Comparison of ENCODE assay signal across 8 cellular contexts in genomic region chr21:43659136-43660000, GRCh38. TPM values are rescaled to one million over a fixed set of nuclear protein-coding genes. Genes with fewer than 3 reads are reported as not detected.
DNase-seq lines count a peak whose midpoint lies in the region; ATAC-seq and TF ChIP-seq lines count a peak whose summit lies in the region.

HSF2BP (minus strand) TSS chr21:43659488; CDS start chr21:43658096, 1,392 bp downstream.
A gene with protein sequence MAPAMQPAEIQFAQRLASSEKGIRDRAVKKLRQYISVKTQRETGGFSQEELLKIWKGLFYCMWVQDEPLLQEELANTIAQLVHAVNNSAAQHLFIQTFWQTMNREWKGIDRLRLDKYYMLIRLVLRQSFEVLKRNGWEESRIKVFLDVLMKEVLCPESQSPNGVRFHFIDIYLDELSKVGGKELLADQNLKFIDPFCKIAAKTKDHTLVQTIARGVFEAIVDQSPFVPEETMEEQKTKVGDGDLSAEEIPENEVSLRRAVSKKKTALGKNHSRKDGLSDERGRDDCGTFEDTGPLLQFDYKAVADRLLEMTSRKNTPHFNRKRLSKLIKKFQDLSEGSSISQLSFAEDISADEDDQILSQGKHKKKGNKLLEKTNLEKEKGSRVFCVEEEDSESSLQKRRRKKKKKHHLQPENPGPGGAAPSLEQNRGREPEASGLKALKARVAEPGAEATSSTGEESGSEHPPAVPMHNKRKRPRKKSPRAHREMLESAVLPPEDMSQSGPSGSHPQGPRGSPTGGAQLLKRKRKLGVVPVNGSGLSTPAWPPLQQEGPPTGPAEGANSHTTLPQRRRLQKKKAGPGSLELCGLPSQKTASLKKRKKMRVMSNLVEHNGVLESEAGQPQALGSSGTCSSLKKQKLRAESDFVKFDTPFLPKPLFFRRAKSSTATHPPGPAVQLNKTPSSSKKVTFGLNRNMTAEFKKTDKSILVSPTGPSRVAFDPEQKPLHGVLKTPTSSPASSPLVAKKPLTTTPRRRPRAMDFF (plus strand): TSS chr21:43659560. CDS start chr21:43659665, 105 bp downstream.

- no peaks in the 10 kb centered on the region for H3K27me3 ChIP-seq in liver (ENCODE audit: control insufficient read depth in 4 of 4, insufficient read depth in 4 of 4, low read length in 3 of 4)

- ATAC-seq in GM19025 (IDR thresholded peaks at IDR 0.05; ENCODE audit: low read depth, unreplicated experiment) = peak; percentile 77
- ATAC-seq in HG03378 (IDR thresholded peaks at IDR 0.05; ENCODE audit: unreplicated experiment) = peak; percentile 46

- peak within 1 kb of the TSS; percentile 79 to 96 for H3K9ac ChIP-seq in liver (ENCODE audit: low read depth in 1 of 2, low read length in 2 of 2)

- H3K4me1 Mint-ChIP-seq in activated CD4-positive, alpha-beta T cell treated with anti-CD3 and anti-CD28 coated beads, Interleukin-2, amount 10 ng/mL, durations not matched to agents 7 days and 5 days = peaks cover 50% of the 10 kb centered on the region

- H3K9me3 Mint-ChIP-seq in activated CD4-positive, alpha-beta T cell treated with anti-CD3 and anti-CD28 coated beads, Interleukin-2, amount 10 ng/mL, durations not matched to agents 7 days and 5 days = no peaks in the 10 kb centered on the region

- peaks cover 0 to 4% (median 0%) of the 10 kb centered on the region in 4 donors for H3K36me3 ChIP-seq in liver (ENCODE audit: control insufficient read depth in 4 of 4, insufficient read depth in 3 of 4, low read depth in 1 of 4, low read length in 3 of 4)

- H3K27ac Mint-ChIP-seq in activated CD4-positive, alpha-beta T cell treated with anti-CD3 and anti-CD28 coated beads, Interleukin-2, amount 10 ng/mL, durations not matched to agents 7 days and 5 days = peak within 1 kb of the TSS; percentile 97

- peak in 1 of 2 donors; percentile 12 for TF ChIP-seq RAD21 in liver (IDR thresholded peaks at IDR 0.05)

- POLR2A ChIA-PET in activated CD4-positive, alpha-beta T cell treated with anti-CD3 and anti-CD28 coated beads, Interleukin-2, amount 10 ng/mL, durations not matched to agents 7 days and 5 days (lab: Charles Lee) = interaction anchor here (0.8 kb wide), 1 partner anchor 41 kb away, joined by 3 read pairs; no protein-coding TSS in a partner anchor

- H3K4me3 ChIP-seq in AG10803 (ENCODE audit: low read length) (peak within 1 kb of the TSS; percentile 82), liver (ENCODE audit: low read depth in 1 of 3, low read length in 3 of 3) (peak within 1 kb of the TSS; percentile 95 to 99 (median 95))

- no peaks in the 10 kb centered on the region for H3K9me3 ChIP-seq in liver (ENCODE audit: control insufficient read depth in 4 of 4, low read length in 3 of 4)

- TF ChIP-seq CTCF in AG10803 (conservative IDR thresholded peaks at IDR 0.05; ENCODE audit: low read length) (no peak), liver (IDR thresholded peaks at IDR 0.05; ENCODE audit: low read depth, low read length, missing input control) (peak; percentile 6)

- peaks cover 6 to 30% (median 19%) of the 10 kb centered on the region in 4 donors for H3K4me1 ChIP-seq in liver (ENCODE audit: control insufficient read depth in 4 of 4, insufficient read depth in 4 of 4, low read length in 3 of 4)

- WGBS in liver = 4% methylated on average over 92 of the region's 92 CpGs

- peak; percentile 82 for DNase-seq in AG10803 (ENCODE audit: low read depth)
- peak; percentile 66 for DNase-seq in NCI-H526 treated with DMSO at 0.1 percent for 48 hours (lab: John Stamatoyannopoulos, UW)
- DNase-seq in activated CD4-positive, alpha-beta T cell treated with anti-CD3 and anti-CD28 coated beads, Interleukin-2, amount 10 ng/mL, durations not matched to agents 7 days and 5 days = peak; percentile 73
- peak; percentile 91 for DNase-seq in dermis blood vessel endothelial cell
- DNase-seq in stimulated activated CD4-positive, alpha-beta T cell treated with anti-CD3 and anti-CD28 coated beads, Interleukin-2, amount 100 ng/mL, for 4 hours (ENCODE audit: low read depth) = peak; percentile 69

- peak within 1 kb of the TSS; percentile 98 for H3K4me3 Mint-ChIP-seq in activated CD4-positive, alpha-beta T cell treated with anti-CD3 and anti-CD28 coated beads, Interleukin-2, amount 10 ng/mL, durations not matched to agents 7 days and 5 days

- H3K27me3 Mint-ChIP-seq in activated CD4-positive, alpha-beta T cell treated with anti-CD3 and anti-CD28 coated beads, Interleukin-2, amount 10 ng/mL, durations not matched to agents 7 days and 5 days = no peaks in the 10 kb centered on the region

- CTCF ChIA-PET in activated CD4-positive, alpha-beta T cell treated with anti-CD3 and anti-CD28 coated beads, Interleukin-2, amount 10 ng/mL, durations not matched to agents 7 days and 5 days (lab: Charles Lee) = no interaction called here

- H3K36me3 Mint-ChIP-seq in activated CD4-positive, alpha-beta T cell treated with anti-CD3 and anti-CD28 coated beads, Interleukin-2, amount 10 ng/mL, durations not matched to agents 7 days and 5 days (ENCODE audit: low read depth) = peaks cover 33% of the 10 kb centered on the region

- H3K27ac ChIP-seq in liver (ENCODE audit: low read depth in 1 of 2, low read length in 2 of 2) = peak within 1 kb of the TSS; percentile 87 to 91

TF ChIP-seq in liver, 16 proteins besides CTCF, POLR2A, EP300 and RAD21:
- no peak for TF ChIP-seq TAF1 (conservative IDR thresholded peaks at IDR 0.05)
- TF ChIP-seq RXRA (IDR thresholded peaks at IDR 0.05) = peak; percentile 51 to 65
- TF ChIP-seq SP1 (IDR thresholded peaks at IDR 0.05) = peak; percentile 53
- TF ChIP-seq, protein P1, sequence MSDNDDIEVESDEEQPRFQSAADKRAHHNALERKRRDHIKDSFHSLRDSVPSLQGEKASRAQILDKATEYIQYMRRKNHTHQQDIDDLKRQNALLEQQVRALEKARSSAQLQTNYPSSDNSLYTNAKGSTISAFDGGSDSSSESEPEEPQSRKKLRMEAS (IDR thresholded peaks at IDR 0.05) = peak; percentile 64

RNA-seq across cellular contexts. Expression of gene HSF2BP, which starts in this region (rescaled TPM):
- total RNA-seq in activated CD4-positive, alpha-beta T cell treated with anti-CD3 and anti-CD28 coated beads, Interleukin-2, amount 10 ng/mL, durations not matched to agents 7 days and 5 days = under 1 TPM; 0.56 to 0.72 TPM
- 0.65 and 0.68 TPM in 2 replicates for total RNA-seq in dermis blood vessel endothelial cell
- total RNA-seq in liver = under 1 TPM; 0.14 to 0.33 TPM
- under 1 TPM in 1 of 2 donors, not detected in 1; 0.16 TPM for polyA plus RNA-seq in liver

RNA-seq across cellular contexts. Expression of the second gene that starts in this region (rescaled TPM):
- 10 to 100 TPM; 47.7 to 48.1 TPM for total RNA-seq in activated CD4-positive, alpha-beta T cell treated with anti-CD3 and anti-CD28 coated beads, Interleukin-2, amount 10 ng/mL, durations not matched to agents 7 days and 5 days
- total RNA-seq in dermis blood vessel endothelial cell (36.1 and 40.6 TPM in 2 replicates), liver (10 to 100 TPM in 1 of 2 donors, 1 to 10 TPM in 1; 9.2 to 12.6 TPM)
- polyA plus RNA-seq in liver = 1 to 10 TPM; 7.3 to 7.6 TPM

Comparison
In these comparisons a context has a peak if more than half of its experiments do, and no peak if none do; other contexts are left out.
1. Peak in every context shown above with its lines: DNase-seq, ATAC-seq, H3K4me3 ChIP-seq and H3K27ac ChIP-seq.